ENCODE assay signal across 9 cellular contexts in the genomic region with DNA sequence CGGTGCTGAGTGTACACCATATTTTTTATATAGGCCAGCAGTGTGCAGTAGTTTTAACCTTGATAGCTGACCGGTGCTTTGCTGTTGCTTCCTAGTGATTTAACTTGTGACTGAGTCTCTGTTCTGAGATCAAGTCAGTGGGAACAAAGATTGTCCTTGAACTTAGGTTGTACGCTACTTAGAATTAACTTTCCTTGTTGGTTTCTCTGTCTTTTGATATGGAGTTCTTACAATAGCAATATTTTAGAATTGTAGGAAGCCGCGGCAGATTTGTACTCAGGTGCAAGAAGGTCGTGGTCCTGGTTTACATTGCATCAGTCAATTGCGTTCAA. TPM values are rescaled to one million over a fixed set of nuclear protein-coding genes. Genes with fewer than 3 reads are reported as not detected.
DNase-seq lines count a peak whose midpoint lies in the region; ATAC-seq, FAIRE-seq and TF ChIP-seq lines count a peak whose summit lies in the region.
"Had no signal": no experiment of that assay in that cellular context is flagged by ENCODE, and none has a peak within 500 bp of the region (broad histone marks: within the 10 kb centered on the region; RNA-seq: fewer than 3 reads in every experiment).

No MANE protein-coding gene starts in this region.

- no peak for TF ChIP-seq POLR2A in right lobe of liver (IDR thresholded peaks at IDR 0.05)
- TF ChIP-seq POLR2A in tibial nerve (IDR thresholded peaks at IDR 0.05) = no peak

- H3K9me3 Mint-ChIP-seq in activated naive CD4-positive, alpha-beta T cell treated with anti-CD3 and anti-CD28 coated beads for 36 hours = no peaks in the 10 kb centered on the region
- H3K9me3 Mint-ChIP-seq in astrocyte (ENCODE audit: unreplicated experiment) = no peaks in the 10 kb centered on the region

- H3K9me3 ChIP-seq in astrocyte (ENCODE audit: insufficient read depth, low read depth, low read length) (no peaks in the 10 kb centered on the region), right lobe of liver (no peaks in the 10 kb centered on the region), tibial nerve (no peaks in the 10 kb centered on the region), mucosa of descending colon (no peaks in the 10 kb centered on the region)

- no peak for TF ChIP-seq EP300 in tibial nerve (IDR thresholded peaks at IDR 0.05)

- H3K27me3 ChIP-seq in astrocyte (ENCODE audit: insufficient read depth, low read length) (no peaks in the 10 kb centered on the region), right lobe of liver (no peaks in the 10 kb centered on the region), tibial nerve (no peaks in the 10 kb centered on the region)

- peak overlapping the region; percentile 100 for H3K4me3 Mint-ChIP-seq in activated naive CD4-positive, alpha-beta T cell treated with anti-CD3 and anti-CD28 coated beads for 36 hours
- H3K4me3 Mint-ChIP-seq in astrocyte (ENCODE audit: unreplicated experiment) = peak overlapping the region; percentile 99

- 23% methylated on average over 7 of the region's 7 CpGs for WGBS in right lobe of liver (ENCODE audit: insufficient coverage, low coverage, low lambda C conversion rate, missing lambda C conversion rate)
- 63 to 71% methylated on average over 7 of the region's 7 CpGs for WGBS in tibial nerve, 2 donors

- peak overlapping the region; percentile 94 for H3K9ac ChIP-seq in astrocyte (ENCODE audit: low read length)

- ATAC-seq in right lobe of liver (no peak), HG03457 (IDR thresholded peaks at IDR 0.05; ENCODE audit: unreplicated experiment) (no peak), mucosa of descending colon (no peak)

- H3K4me3 ChIP-seq in astrocyte (ENCODE audit: insufficient read depth, low read depth, low read length) = peak overlapping the region; percentile 77
- H3K4me3 ChIP-seq in right lobe of liver = peak overlapping the region; percentile 95 to 99 (median 95)
- peak overlapping the region; percentile 77 to 98 (median 96) for H3K4me3 ChIP-seq in tibial nerve
- no peak overlapping the region for H3K4me3 ChIP-seq in mucosa of descending colon

- H3K4me2 ChIP-seq in astrocyte (ENCODE audit: low read length) = peak overlapping the region; percentile 92

- peaks cover 62% of the 10 kb centered on the region for H3K79me2 ChIP-seq in astrocyte (ENCODE audit: insufficient read depth, low read length)

- no peak for DNase-seq in activated naive CD4-positive, alpha-beta T cell treated with anti-CD3 and anti-CD28 coated beads for 36 hours
- no peak for DNase-seq in activated naive CD4-positive, alpha-beta T cell treated with anti-CD3 and anti-CD28 coated beads, Interleukin-2, amount 50 U/mL, for 16 hours
- no peak for DNase-seq in astrocyte (ENCODE audit: low read depth)
- no peak for DNase-seq in right lobe of liver
- DNase-seq in tibial nerve (ENCODE audit: low spot score in 2 of 2) = no peak
- DNase-seq in NCI-H526 (lab: John Stamatoyannopoulos, UW) = no peak
- no peak for DNase-seq in mucosa of descending colon
- DNase-seq: cortex of kidney had no signal

- no peak for FAIRE-seq in astrocyte (lab: Jason Lieb, UNC)

- no peaks in the 10 kb centered on the region for H3K27me3 Mint-ChIP-seq in activated naive CD4-positive, alpha-beta T cell treated with anti-CD3 and anti-CD28 coated beads for 36 hours (ENCODE audit: low read depth)
- no peaks in the 10 kb centered on the region for H3K27me3 Mint-ChIP-seq in astrocyte (ENCODE audit: low read depth, unreplicated experiment)

- H3K4me1 ChIP-seq in astrocyte (ENCODE audit: insufficient read depth, low read length) = peaks cover 7% of the 10 kb centered on the region
- peaks cover 0 to 21% (median 8%) of the 10 kb centered on the region in 4 donors for H3K4me1 ChIP-seq in right lobe of liver
- peaks cover 0 to 36% (median 8%) of the 10 kb centered on the region in 4 donors for H3K4me1 ChIP-seq in tibial nerve
- H3K4me1 ChIP-seq in mucosa of descending colon (ENCODE audit: low read depth) = peaks cover 15% of the 10 kb centered on the region

- no peak overlapping the region for H2AFZ ChIP-seq in astrocyte (ENCODE audit: low read depth, low read length)

- peaks cover 24% of the 10 kb centered on the region for H3K36me3 ChIP-seq in astrocyte (ENCODE audit: insufficient read depth, low read length)
- H3K36me3 ChIP-seq in right lobe of liver = peaks cover 0 to 23% (median 5%) of the 10 kb centered on the region in 4 donors
- H3K36me3 ChIP-seq in tibial nerve = peaks cover 0 to 24% (median 0%) of the 10 kb centered on the region in 3 donors
- H3K36me3 ChIP-seq in mucosa of descending colon (ENCODE audit: low read depth) = no peaks in the 10 kb centered on the region

- H4K20me1 ChIP-seq in astrocyte (ENCODE audit: insufficient read depth, low read length) = peaks cover 49% of the 10 kb centered on the region

- no peak for TF ChIP-seq CTCF in astrocyte (IDR thresholded peaks at IDR 0.05; ENCODE audit: insufficient read depth, low read depth, low read length)
- TF ChIP-seq CTCF in right lobe of liver (IDR thresholded peaks at IDR 0.05) = no peak
- no peak for TF ChIP-seq CTCF in tibial nerve (IDR thresholded peaks at IDR 0.05)
- TF ChIP-seq CTCF in mucosa of descending colon (IDR thresholded peaks at IDR 0.05) = no peak

- H3K4me1 Mint-ChIP-seq in activated naive CD4-positive, alpha-beta T cell treated with anti-CD3 and anti-CD28 coated beads for 36 hours (ENCODE audit: low read depth) = peaks cover 54% of the 10 kb centered on the region
- H3K4me1 Mint-ChIP-seq in astrocyte (ENCODE audit: low read depth, unreplicated experiment) = peaks cover 7% of the 10 kb centered on the region

- peaks cover 55% of the 10 kb centered on the region for H3K36me3 Mint-ChIP-seq in activated naive CD4-positive, alpha-beta T cell treated with anti-CD3 and anti-CD28 coated beads for 36 hours (ENCODE audit: low read depth)
- H3K36me3 Mint-ChIP-seq in astrocyte (ENCODE audit: low read depth, unreplicated experiment) = peaks cover 14% of the 10 kb centered on the region

- peak overlapping the region; percentile 100 for H3K27ac Mint-ChIP-seq in activated naive CD4-positive, alpha-beta T cell treated with anti-CD3 and anti-CD28 coated beads for 36 hours
- peak overlapping the region; percentile 98 for H3K27ac Mint-ChIP-seq in astrocyte (ENCODE audit: unreplicated experiment)

- intact Hi-C loops in activated naive CD4-positive, alpha-beta T cell treated with anti-CD3 and anti-CD28 coated beads for 36 hours (cut with micrococcal nuclease) = loop anchor here (1.0 to 5.0 kb wide), 5 partner anchors 40 to 435 kb away; a partner anchor contains a TSS
- intact Hi-C loops in right lobe of liver (cut with DNase I) = no loop called here
- intact Hi-C loops in mucosa of descending colon (cut with DNase I, micrococcal nuclease) = no loop called here

- H3K27ac ChIP-seq in astrocyte (ENCODE audit: low read depth, low read length) (peak overlapping the region; percentile 87), right lobe of liver (peak overlapping the region; percentile 64 to 90 (median 78)), tibial nerve (peak overlapping the region in 3 of 4 donors; percentile 86 to 94 (median 88))

- CTCF ChIA-PET in activated naive CD4-positive, alpha-beta T cell treated with anti-CD3 and anti-CD28 coated beads for 36 hours (lab: Charles Lee) = interaction anchor here (0.6 kb wide), 1 partner anchor 186 kb away, joined by 6 read pairs; no protein-coding TSS in a partner anchor

RNA-seq across cellular contexts. Expression of a gene that starts 1.3 kb away (rescaled TPM):
- 100 to 1,000 TPM; 155 to 164 TPM for total RNA-seq in activated naive CD4-positive, alpha-beta T cell treated with anti-CD3 and anti-CD28 coated beads for 36 hours
- 116 and 125 TPM in 2 replicates for total RNA-seq in astrocyte
- 10 to 100 TPM; 12.7 to 43.1 (median 29.1) TPM for total RNA-seq in right lobe of liver
- total RNA-seq in tibial nerve = 10 to 100 TPM; 39.3 to 49.5 (median 41.1) TPM
- total RNA-seq in mucosa of descending colon = 10 to 100 TPM; 24.5 to 35.6 (median 31.8) TPM

RNA-seq across cellular contexts. Expression of a gene that starts 31.4 kb away (rescaled TPM):
- 10 to 100 TPM; 10.1 to 10.6 TPM for total RNA-seq in activated naive CD4-positive, alpha-beta T cell treated with anti-CD3 and anti-CD28 coated beads for 36 hours
- total RNA-seq in astrocyte (34.9 and 39.2 TPM in 2 replicates), right lobe of liver (10 to 100 TPM in 2 of 6 experiments, 1 to 10 TPM in 4; 6.6 to 11.8 (median 9.0) TPM), tibial nerve (10 to 100 TPM; 28.0 to 51.3 (median 43.5) TPM), mucosa of descending colon (10 to 100 TPM; 15.7 to 24.0 (median 19.5) TPM)

RNA-seq across cellular contexts. Expression of a gene that starts 56.1 kb away (rescaled TPM):
- 10 to 100 TPM; 62.1 to 66.0 TPM for total RNA-seq in activated naive CD4-positive, alpha-beta T cell treated with anti-CD3 and anti-CD28 coated beads for 36 hours
- total RNA-seq in astrocyte = 34.2 and 37.1 TPM in 2 replicates
- total RNA-seq in right lobe of liver = 10 to 100 TPM in 4 of 6 experiments, 1 to 10 TPM in 2; 7.4 to 12.4 (median 11.2) TPM
- 10 to 100 TPM; 25.9 to 52.7 (median 38.3) TPM for total RNA-seq in tibial nerve
- 10 to 100 TPM; 15.2 to 40.6 (median 24.6) TPM for total RNA-seq in mucosa of descending colon
